Comparison of ENCODE assay signal across 9 cellular contexts in the genomic region with DNA sequence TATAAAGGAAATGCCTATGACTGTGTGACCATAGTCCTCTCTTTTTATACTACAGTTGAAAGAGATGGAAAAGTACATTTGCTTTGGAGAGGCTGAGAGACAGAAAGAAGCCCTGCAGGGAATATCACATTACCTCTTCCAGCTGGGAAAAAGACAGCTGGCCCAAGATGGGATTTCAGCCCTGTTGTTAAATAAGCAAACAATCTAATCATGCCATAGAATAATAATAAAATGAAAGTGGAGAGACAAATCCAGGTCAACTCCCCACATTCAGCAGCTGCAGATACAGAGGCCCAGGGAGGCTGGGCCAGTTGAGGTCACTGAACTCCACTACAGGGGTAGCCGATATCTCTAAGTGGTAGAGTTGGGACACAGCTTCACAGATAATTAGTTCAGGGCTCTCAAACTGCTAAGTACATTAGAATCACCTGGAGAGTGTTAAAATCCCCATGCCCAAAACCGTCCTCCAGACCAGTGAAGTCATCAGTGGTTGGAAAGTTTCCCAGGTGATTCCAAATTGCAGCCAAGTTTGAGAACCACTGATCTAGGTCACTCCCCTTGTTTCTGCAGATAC.
DNase-seq lines count a peak whose midpoint lies in the region; ATAC-seq, FAIRE-seq and TF ChIP-seq lines count a peak whose summit lies in the region.
"Had no signal": no experiment of that assay in that cellular context is flagged by ENCODE, and none has a peak within 500 bp of the region (broad histone marks: within the 10 kb centered on the region; RNA-seq: fewer than 3 reads in every experiment).

No MANE protein-coding gene starts in this region.

- ATAC-seq in left cardiac atrium, result peak; percentile 85 to 93
- ATAC-seq in HG03439 (IDR thresholded peaks at IDR 0.05; ENCODE audit: unreplicated experiment), result no peak
- ATAC-seq in GM18519 (IDR thresholded peaks at IDR 0.05; ENCODE audit: low FRiP score, unreplicated experiment), result no peak

- peaks cover 68% of the 10 kb centered on the region for H3K4me1 ChIP-seq in SJCRH30
- H3K4me1 ChIP-seq in stomach smooth muscle (ENCODE audit: control insufficient read depth, insufficient read depth, low read length), result no peaks in the 10 kb centered on the region

- H3K4me3 ChIP-seq in SJCRH30, result peak overlapping the region; percentile 22
- peak overlapping the region in 1 of 2 donors; percentile 0 for H3K4me3 ChIP-seq in stomach smooth muscle (ENCODE audit: low read length in 2 of 2)

- no peaks in the 10 kb centered on the region for H3K36me3 ChIP-seq in SJCRH30
- H3K36me3 ChIP-seq in stomach smooth muscle (ENCODE audit: control insufficient read depth in 2 of 2, insufficient read depth in 2 of 2, low read length in 2 of 2), result no peaks in the 10 kb centered on the region

- intact Hi-C loops in left cardiac atrium (cut with DNase I), result no loop called here

- DNase-seq in NCI-H1105 (lab: John Stamatoyannopoulos, UW), result peak; percentile 32
- peak; percentile 90 to 97 for DNase-seq in SJCRH30
- no peak for DNase-seq in left cardiac atrium
- no peak for DNase-seq in activated naive CD4-positive, alpha-beta T cell treated with anti-CD3 and anti-CD28 coated beads, Interleukin-2, amount 50 U/mL, for 16 hours
- DNase-seq in GM12892 (ENCODE audit: insufficient read length), result no peak
- DNase-seq: OCI-M1 had no signal

- no peaks in the 10 kb centered on the region for H3K9me3 ChIP-seq in SJCRH30 (replicated peaks)
- H3K9me3 ChIP-seq in stomach smooth muscle (ENCODE audit: control insufficient read depth in 2 of 2, low read length in 2 of 2), result no peaks in the 10 kb centered on the region

- H3K27me3 ChIP-seq in SJCRH30 (no peaks in the 10 kb centered on the region), stomach smooth muscle (ENCODE audit: control insufficient read depth in 1 of 2, insufficient read depth in 2 of 2, low read length in 2 of 2) (no peaks in the 10 kb centered on the region)

- no peak for TF ChIP-seq POLR2A in GM12892 (IDR thresholded peaks at IDR 0.05; ENCODE audit: low read depth, low read length)

- no peak overlapping the region for H3K9ac ChIP-seq in stomach smooth muscle (ENCODE audit: low read length in 2 of 2)

- peak overlapping the region; percentile 82 for H3K27ac ChIP-seq in SJCRH30
- H3K27ac ChIP-seq in stomach smooth muscle (ENCODE audit: low read length), result peak overlapping the region; percentile 37

- no peak for FAIRE-seq in GM12892 (lab: Jason Lieb, UNC)

Comparison
In these comparisons a context has a peak if more than half of its experiments do, and no peak if none do; other contexts are left out.
1. DNase-seq: peak in NCI-H1105 (single experiment) and SJCRH30 (2 of 2); none in left cardiac atrium (single experiment), activated naive CD4-positive, alpha-beta T cell treated with anti-CD3 and anti-CD28 coated beads, Interleukin-2, amount 50 U/mL, for 16 hours (single experiment) and GM12892 (single experiment).
2. ATAC-seq: peak in left cardiac atrium (2 of 2); none in HG03439 (single experiment) and GM18519 (single experiment).